ENCODE assay signal across 15 cellular contexts in genomic region chr10:123886292-123886691, GRCh38. TPM values are rescaled to one million over a fixed set of nuclear protein-coding genes. Genes with fewer than 3 reads are reported as not detected.
"Had no signal": no experiment of that assay in that cellular context is flagged by ENCODE, and none has a peak within 500 bp of the region (broad histone marks: within the 10 kb centered on the region; RNA-seq: fewer than 3 reads in every experiment).

No MANE protein-coding gene starts in this region.

- H3K4me3 ChIP-seq: lung, testis had no signal

- H3K36me3 Mint-ChIP-seq: activated naive CD8-positive, alpha-beta T cell treated with anti-CD3 and anti-CD28 coated beads for 36 hours; naive thymus-derived CD8-positive, alpha-beta T cell had no signal

- H3K4me1 Mint-ChIP-seq: activated B cell treated with CpG ODN at 0.5 μM for 24 hours; activated CD4-positive, alpha-beta T cell treated with anti-CD3 and anti-CD28 coated beads, Interleukin-2, amount 10 ng/mL, durations not matched to agents 7 days and 5 days; activated naive CD8-positive, alpha-beta T cell treated with anti-CD3 and anti-CD28 coated beads for 36 hours had no signal

- H3K9me3 ChIP-seq: neutrophil, testis had no signal

- DNase-seq: activated B cell treated with CpG ODN at 0.5 μM for 24 hours; activated CD4-positive, alpha-beta T cell treated with anti-CD3 and anti-CD28 coated beads, Interleukin-2, amount 10 ng/mL, durations not matched to agents 7 days and 5 days; activated effector memory CD4-positive, alpha-beta T cell treated with Interleukin-2 at 50 U/mL for 16 hours; activated naive CD8-positive, alpha-beta T cell treated with anti-CD3 and anti-CD28 coated beads for 36 hours; naive thymus-derived CD8-positive, alpha-beta T cell; SHP77; stimulated activated CD4-positive, alpha-beta T cell treated with anti-CD3 and anti-CD28 coated beads, Interleukin-12 subunit alpha, Interleukin-12 subunit beta, amount 100 ng/mL, for 4 hours; stimulated activated naive CD4-positive, alpha-beta T cell; T-helper 2 cell had no signal

- H3K4me3 Mint-ChIP-seq: activated B cell treated with CpG ODN at 0.5 μM for 24 hours; activated CD4-positive, alpha-beta T cell treated with anti-CD3 and anti-CD28 coated beads, Interleukin-2, amount 10 ng/mL, durations not matched to agents 7 days and 5 days; activated naive CD8-positive, alpha-beta T cell treated with anti-CD3 and anti-CD28 coated beads for 36 hours; naive thymus-derived CD8-positive, alpha-beta T cell had no signal

- H3K9me3 Mint-ChIP-seq: activated B cell treated with CpG ODN at 0.5 μM for 24 hours; activated CD4-positive, alpha-beta T cell treated with anti-CD3 and anti-CD28 coated beads, Interleukin-2, amount 10 ng/mL, durations not matched to agents 7 days and 5 days; activated naive CD8-positive, alpha-beta T cell treated with anti-CD3 and anti-CD28 coated beads for 36 hours had no signal

- H3K27me3 ChIP-seq: testis had no signal

- ATAC-seq: left colon; naive thymus-derived CD8-positive, alpha-beta T cell had no signal

- H3K27ac ChIP-seq: neutrophil had no signal

- H3K36me3 ChIP-seq: neutrophil had no signal

RNA-seq across cellular contexts. Expression of gene CPXM2, which starts 5.3 kb away (rescaled TPM):
- total RNA-seq: activated B cell treated with CpG ODN at 0.5 μM for 24 hours; activated CD4-positive, alpha-beta T cell treated with anti-CD3 and anti-CD28 coated beads, Interleukin-2, amount 10 ng/mL, durations not matched to agents 7 days and 5 days; activated CD8-positive, alpha-beta memory T cell treated with anti-CD3 and anti-CD28 coated beads for 36 hours; activated naive CD8-positive, alpha-beta T cell treated with anti-CD3 and anti-CD28 coated beads for 36 hours; mononuclear cell; naive thymus-derived CD8-positive, alpha-beta T cell had no signal
